In the genomic region with DNA sequence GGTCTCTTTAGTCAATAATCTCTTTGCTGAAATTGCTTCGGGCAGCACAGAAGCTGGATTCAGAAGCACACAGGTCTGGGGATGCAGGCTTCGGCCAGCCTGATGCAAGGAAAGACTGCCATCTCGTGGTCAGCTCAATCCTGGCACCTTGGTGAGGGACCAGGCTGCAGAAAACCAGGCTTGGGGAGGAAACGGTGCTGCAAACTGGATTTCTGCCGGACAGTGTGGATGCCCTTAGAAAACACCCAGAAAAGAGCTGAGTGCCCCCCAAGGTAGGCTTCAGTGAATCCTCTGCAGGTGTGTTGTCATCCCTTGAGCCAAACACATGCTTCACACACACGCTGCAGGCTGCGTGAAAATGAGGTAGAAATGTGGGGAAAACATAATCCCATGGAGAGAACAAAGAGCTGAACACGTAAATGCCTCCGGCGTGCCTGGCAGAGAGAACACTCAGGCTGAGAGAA, we compare ENCODE assay signal across 8 cellular contexts.
DNase-seq lines count a peak whose midpoint lies in the region; ATAC-seq lines count a peak whose summit lies in the region.

No MANE protein-coding gene starts in this region.

- peak; percentile 65 for ATAC-seq in GM21576 (IDR thresholded peaks at IDR 0.05; ENCODE audit: unreplicated experiment)
- peak; percentile 90 for ATAC-seq in left lobe of liver
- no peak for ATAC-seq in HG03439 (IDR thresholded peaks at IDR 0.05; ENCODE audit: unreplicated experiment)

- DNase-seq in DMS153 treated with DMSO at 0.1 percent for 48 hours (lab: John Stamatoyannopoulos, UW; ENCODE audit: unreplicated experiment) (peak; percentile 82), NCI-H1092 (lab: John Stamatoyannopoulos, UW) (peak; percentile 67), UCSD-AML1 (lab: John Stamatoyannopoulos, UW; ENCODE audit: unreplicated experiment) (peak; percentile 34), caudate nucleus (lab: John Stamatoyannopoulos, UW) (peak in 60 of 61 donors; percentile 3 to 87 (median 71)), left lobe of liver (ENCODE audit: low spot score) (peak; percentile 61)
- peak; percentile 14 for DNase-seq in stimulated activated CD8-positive, alpha-beta memory T cell treated with anti-CD3 and anti-CD28 coated beads, Interleukin-15, amount 100 ng/mL, for 1 hour (ENCODE audit: low read depth)

- peak overlapping the region; percentile 84 for H3K27ac ChIP-seq in caudate nucleus (ENCODE audit: low read depth, low read length)

Comparison
In these comparisons a context has a peak if more than half of its experiments do, and no peak if none do; other contexts are left out.
1. DNase-seq: peak in every context shown above with its lines; median percentile 82 in DMS153 treated with DMSO at 0.1 percent for 48 hours; 71 in caudate nucleus; 67 in NCI-H1092; 61 in left lobe of liver; 34 in UCSD-AML1; 14 in stimulated activated CD8-positive, alpha-beta memory T cell treated with anti-CD3 and anti-CD28 coated beads, Interleukin-15, amount 100 ng/mL, for 1 hour.